In genomic region chr6:170056329-170056728, GRCh38 we compare ENCODE assay signal across 22 cellular contexts.
DNase-seq lines count a peak whose midpoint lies in the region; ATAC-seq and TF ChIP-seq lines count a peak whose summit lies in the region.
"Had no signal": no experiment of that assay in that cellular context is flagged by ENCODE, and none has a peak within 500 bp of the region (broad histone marks: within the 10 kb centered on the region; RNA-seq: fewer than 3 reads in every experiment).

No MANE protein-coding gene starts in this region.

- no peak overlapping the region for H3K4me3 Mint-ChIP-seq in glutamatergic neuron (ENCODE audit: unreplicated experiment)
- H3K4me3 Mint-ChIP-seq in endothelial cell (ENCODE audit: unreplicated experiment) = no peak overlapping the region
- H3K4me3 Mint-ChIP-seq: CD4-positive, alpha-beta memory T cell; HFFc6 had no signal

- H2BK15ac ChIP-seq in neuronal stem cell (ENCODE audit: low read length) = peak overlapping the region; percentile 13

- H3K4ac ChIP-seq in neuronal stem cell (ENCODE audit: low read length) = peak overlapping the region; percentile 69

- H3K18ac ChIP-seq in neuronal stem cell (ENCODE audit: low read length) = peak overlapping the region; percentile 24

- H3K4me1 Mint-ChIP-seq in glutamatergic neuron (ENCODE audit: low read depth, unreplicated experiment) = peaks cover 3% of the 10 kb centered on the region
- no peaks in the 10 kb centered on the region for H3K4me1 Mint-ChIP-seq in endothelial cell (ENCODE audit: unreplicated experiment)
- H3K4me1 Mint-ChIP-seq: CD4-positive, alpha-beta memory T cell had no signal

- ATAC-seq in Right ventricle myocardium inferior (no peak), upper lobe of left lung (ENCODE audit: low FRiP score in 2 of 2) (no peak), HG03135 (IDR thresholded peaks at IDR 0.05; ENCODE audit: unreplicated experiment) (no peak), HG03196 (IDR thresholded peaks at IDR 0.05; ENCODE audit: unreplicated experiment) (no peak)
- ATAC-seq: GM12878 had no signal

- H3K4me1 ChIP-seq in neuronal stem cell (ENCODE audit: control insufficient read depth in 2 of 2, insufficient read depth in 1 of 2, low read depth in 1 of 2, low read length in 2 of 2) (peaks cover 0 to 3% of the 10 kb centered on the region in 2 donors), upper lobe of left lung (peaks cover 0 to 6% (median 2%) of the 10 kb centered on the region in 4 donors)

- no peak overlapping the region for H3K9ac ChIP-seq in neuronal stem cell (ENCODE audit: low read depth, low read length, poor library complexity)
- H3K9ac ChIP-seq: BLaER1 treated with 17β-estradiol and CSF1 and Interleukin-3, amounts not matched to agents 10 nM and 100 nM had no signal

- no peaks in the 10 kb centered on the region for H3K36me3 ChIP-seq in neuronal stem cell (replicated peaks in 1 of 2; ENCODE audit: control insufficient read depth in 2 of 2, insufficient read depth in 2 of 2, low read length in 2 of 2)
- no peaks in the 10 kb centered on the region for H3K36me3 ChIP-seq in upper lobe of left lung
- H3K36me3 ChIP-seq: BLaER1 treated with 17β-estradiol and CSF1 and Interleukin-3, amounts not matched to agents 10 nM and 100 nM had no signal

- peak overlapping the region; percentile 75 for H2BK12ac ChIP-seq in neuronal stem cell (ENCODE audit: low read length)

- H3K9me3 Mint-ChIP-seq in glutamatergic neuron (ENCODE audit: unreplicated experiment) (peaks cover 3% of the 10 kb centered on the region), endothelial cell (ENCODE audit: unreplicated experiment) (no peaks in the 10 kb centered on the region)

- DNase-seq in cardiac septum (ENCODE audit: low spot score) = peak; percentile 55
- DNase-seq in Right ventricle myocardium inferior (ENCODE audit: missing footprints) = no peak
- peak; percentile 13 for DNase-seq in glutamatergic neuron
- no peak for DNase-seq in neuronal stem cell (ENCODE audit: low spot score)
- peak; percentile 12 to 65 for DNase-seq in upper lobe of left lung
- no peak for DNase-seq in endothelial cell (ENCODE audit: low spot score)
- DNase-seq: 8988T; CD4-positive, alpha-beta memory T cell; DND-41; HFFc6; Karpas-422; NCI-H1694; NCI-H2081; NCI-H2171; NCI-H345; NCI-H524; NCI-H774; NK-92 treated with Interleukin-12 subunit alpha and Interleukin-12 subunit beta, amount 100 ng/mL, for 24 hours had no signal

- H2BK120ac ChIP-seq in neuronal stem cell (ENCODE audit: low read depth, low read length) = no peak overlapping the region

- H4K91ac ChIP-seq in neuronal stem cell (ENCODE audit: low read depth, low read length, poor library complexity) = peak overlapping the region; percentile 53

- H3K4me3 ChIP-seq in neuronal stem cell (ENCODE audit: low read length in 2 of 2) (no peak overlapping the region), upper lobe of left lung (no peak overlapping the region)
- H3K4me3 ChIP-seq: BLaER1 treated with 17β-estradiol and CSF1 and Interleukin-3, amounts not matched to agents 10 nM and 100 nM; GM12878 had no signal

- H3K4me2 ChIP-seq in neuronal stem cell (ENCODE audit: insufficient read depth, low read length, poor library complexity, severe bottlenecking) = no peak overlapping the region
- H3K4me2 ChIP-seq: BLaER1 treated with 17β-estradiol and CSF1 and Interleukin-3, amounts not matched to agents 10 nM and 100 nM had no signal

- H2AFZ ChIP-seq in neuronal stem cell (ENCODE audit: low read length) = no peak overlapping the region

- H3K9me3 ChIP-seq in neuronal stem cell (replicated peaks in 1 of 2; ENCODE audit: control insufficient read depth in 2 of 2, insufficient read depth in 1 of 2, low read depth in 1 of 2, low read length in 2 of 2) (peaks cover 0 to 2% of the 10 kb centered on the region in 2 donors), upper lobe of left lung (no peaks in the 10 kb centered on the region)

- H3K14ac ChIP-seq in neuronal stem cell (ENCODE audit: low read length) = no peak overlapping the region

- peak overlapping the region; percentile 21 for H3K23ac ChIP-seq in neuronal stem cell (ENCODE audit: low read depth, low read length, poor library complexity)

- TF ChIP-seq EP300 in upper lobe of left lung (IDR thresholded peaks at IDR 0.05) = no peak

- intact Hi-C loops in cardiac septum (cut with DNase I) (no loop called here), Right ventricle myocardium inferior (cut with DNase I) (no loop called here)

- TF ChIP-seq POLR2A in upper lobe of left lung (IDR thresholded peaks at IDR 0.05) = no peak

- H4K8ac ChIP-seq in neuronal stem cell (ENCODE audit: low read depth, low read length) = peak overlapping the region; percentile 29

- peaks cover 3% of the 10 kb centered on the region for H3K27me3 Mint-ChIP-seq in glutamatergic neuron (ENCODE audit: unreplicated experiment)
- peaks cover 11% of the 10 kb centered on the region for H3K27me3 Mint-ChIP-seq in endothelial cell (ENCODE audit: unreplicated experiment)
- H3K27me3 Mint-ChIP-seq: CD4-positive, alpha-beta memory T cell had no signal

- TF ChIP-seq CTCF in glutamatergic neuron (IDR thresholded peaks at IDR 0.05; ENCODE audit: partially characterized antibody, unreplicated experiment) = no peak
- no peak for TF ChIP-seq CTCF in upper lobe of left lung (IDR thresholded peaks at IDR 0.05)
- TF ChIP-seq CTCF in endothelial cell (IDR thresholded peaks at IDR 0.05; ENCODE audit: unreplicated experiment) = no peak

- no peak overlapping the region for H3K27ac ChIP-seq in neuronal stem cell (replicated peaks; ENCODE audit: low read length)
- H3K27ac ChIP-seq in upper lobe of left lung = no peak overlapping the region
- H3K27ac ChIP-seq: BLaER1 treated with 17β-estradiol and CSF1 and Interleukin-3, amounts not matched to agents 10 nM and 100 nM had no signal

- H2AK5ac ChIP-seq in neuronal stem cell (ENCODE audit: low read depth, low read length) = peak overlapping the region; percentile 90

- H3K36me3 Mint-ChIP-seq in glutamatergic neuron (ENCODE audit: unreplicated experiment) (peaks cover 23% of the 10 kb centered on the region), endothelial cell (ENCODE audit: low read depth, unreplicated experiment) (peaks cover 4% of the 10 kb centered on the region)
- H3K36me3 Mint-ChIP-seq: CD4-positive, alpha-beta memory T cell had no signal

- H2BK5ac ChIP-seq in neuronal stem cell (ENCODE audit: low read length) = no peak overlapping the region

- no peaks in the 10 kb centered on the region for H3K79me1 ChIP-seq in neuronal stem cell (ENCODE audit: low read depth, low read length)

- H3K27me3 ChIP-seq in neuronal stem cell (ENCODE audit: control insufficient read depth in 3 of 3, insufficient read depth in 3 of 3, low read depth in 1 of 3, low read length in 3 of 3) (no peaks in the 10 kb centered on the region), upper lobe of left lung (no peaks in the 10 kb centered on the region)
- H3K27me3 ChIP-seq: BLaER1 treated with 17β-estradiol and CSF1 and Interleukin-3, amounts not matched to agents 10 nM and 100 nM had no signal

- no peak overlapping the region for H3K27ac Mint-ChIP-seq in glutamatergic neuron (ENCODE audit: unreplicated experiment)
- H3K27ac Mint-ChIP-seq in endothelial cell (ENCODE audit: unreplicated experiment) = no peak overlapping the region
- H3K27ac Mint-ChIP-seq: CD4-positive, alpha-beta memory T cell; HFFc6 had no signal

- WGBS in neuronal stem cell (ENCODE audit: extremely low coverage in 2 of 2, insufficient read length in 2 of 2, insufficient replicate concordance in 1 of 2), 2 donors = no CpG with 5 or more reads among the region's 10 CpGs
- WGBS in upper lobe of left lung, 2 donors = 90 to 92% methylated on average over 6 to 10 of the region's 10 CpGs

Comparison
In these comparisons a context has a peak if more than half of its experiments do, and no peak if none do; other contexts are left out.
1. DNase-seq: peak in cardiac septum (single experiment), glutamatergic neuron (single experiment) and upper lobe of left lung (2 of 2); none in Right ventricle myocardium inferior (single experiment), neuronal stem cell (single experiment) and endothelial cell (single experiment).